8 cellular contexts compared by ENCODE assay signal in the genomic region with DNA sequence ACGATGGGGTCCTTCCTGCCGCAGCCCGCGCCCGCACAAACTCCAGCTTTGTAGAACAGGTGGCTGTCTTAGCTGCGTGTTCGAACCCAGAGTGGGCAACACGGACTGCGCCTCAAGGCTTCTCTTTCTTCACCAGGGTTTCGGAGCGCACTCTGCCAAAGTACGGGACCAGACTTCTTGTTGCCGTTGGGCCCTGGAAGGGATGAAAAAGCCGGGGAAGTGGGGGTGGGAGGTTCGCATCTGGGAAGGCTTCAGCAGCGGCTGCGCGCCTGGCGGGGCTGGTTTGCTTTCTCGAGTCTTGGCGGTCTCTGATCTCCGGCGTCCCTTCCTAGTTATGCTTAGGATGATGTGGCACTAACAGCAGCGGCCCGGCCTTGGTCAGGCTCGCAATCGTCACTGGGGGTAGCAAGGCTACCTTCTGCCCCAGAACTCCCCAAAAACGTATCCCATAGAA. TPM values are rescaled to one million over a fixed set of nuclear protein-coding genes. Genes with fewer than 3 reads are reported as not detected.
DNase-seq lines count a peak whose midpoint lies in the region; ATAC-seq and TF ChIP-seq lines count a peak whose summit lies in the region.

No MANE protein-coding gene starts in this region.

- H3K79me1 ChIP-seq in mesenchymal stem cell (replicated peaks; ENCODE audit: low read length, poor library complexity, severe bottlenecking), result no peaks in the 10 kb centered on the region

- intact Hi-C loops in colonic mucosa (cut with DNase I), result loop anchor here (2.0 to 10.0 kb wide), 3 partner anchors 355 to 561 kb away; no protein-coding TSS in a partner anchor
- intact Hi-C loops in vagina (cut with DNase I), result loop anchor here (10.0 kb wide), 2 partner anchors 391 to 541 kb away; no protein-coding TSS in a partner anchor

- TF ChIP-seq POLR2A in vagina (IDR thresholded peaks at IDR 0.05), result no peak

- H3K4me3 ChIP-seq in colonic mucosa, result peak overlapping the region; percentile 80
- H3K4me3 ChIP-seq in mesenchymal stem cell (ENCODE audit: insufficient read depth in 1 of 2, low read depth in 1 of 2, low read length in 2 of 2), result peak overlapping the region in 1 of 2 experiments; percentile 81
- peak overlapping the region; percentile 55 to 71 for H3K4me3 ChIP-seq in vagina

- peak overlapping the region; percentile 1 for H4K8ac ChIP-seq in mesenchymal stem cell (ENCODE audit: low read length)

- H3K36me3 ChIP-seq in ES-I3 (ENCODE audit: insufficient read depth, low read length) (no peaks in the 10 kb centered on the region), colonic mucosa (no peaks in the 10 kb centered on the region), mesenchymal stem cell (ENCODE audit: control insufficient read depth in 1 of 2, insufficient read depth in 2 of 2, low read depth in 1 of 2, low read length in 2 of 2) (no peaks in the 10 kb centered on the region), vagina (no peaks in the 10 kb centered on the region)

- H3K14ac ChIP-seq in mesenchymal stem cell (ENCODE audit: low read length in 2 of 2), result no peak overlapping the region

- no peak for ATAC-seq in GM19324 (IDR thresholded peaks at IDR 0.05; ENCODE audit: low FRiP score, unreplicated experiment)

- no peak overlapping the region for H4K91ac ChIP-seq in mesenchymal stem cell (ENCODE audit: low read length)

- peaks cover 26 to 34% (median 29%) of the 10 kb centered on the region in 3 donors for H3K4me1 Mint-ChIP-seq in IgD-negative memory B cell

- DNase-seq in colonic mucosa (peak; percentile 50), mesenchymal stem cell (peak; percentile 47), vagina (ENCODE audit: extremely low spot score in 2 of 2) (no peak), NCI-H1092 treated with DMSO at 0.1 percent for 48 hours (lab: John Stamatoyannopoulos, UW) (no peak), NCI-H82 (lab: John Stamatoyannopoulos, UW) (no peak)

- no peak overlapping the region for H2BK120ac ChIP-seq in mesenchymal stem cell (ENCODE audit: low read depth, low read length)

- H2AFZ ChIP-seq in mesenchymal stem cell (ENCODE audit: low read depth, low read length), result peak overlapping the region; percentile 3

- H3K4me1 ChIP-seq in ES-I3 (ENCODE audit: insufficient read depth, low read length) (peaks cover 5% of the 10 kb centered on the region; the same call in 1 of the 2 replicates), colonic mucosa (no peaks in the 10 kb centered on the region), mesenchymal stem cell (ENCODE audit: control insufficient read depth, insufficient read depth, low read depth, low read length) (peaks cover 19% of the 10 kb centered on the region), vagina (peaks cover 5% of the 10 kb centered on the region)

- H3K23ac ChIP-seq in mesenchymal stem cell (ENCODE audit: low read length in 2 of 2), result peak overlapping the region in 1 of 2 experiments; percentile 2

- H3K4me2 ChIP-seq in mesenchymal stem cell (ENCODE audit: low read length, poor library complexity, severe bottlenecking), result peak overlapping the region; percentile 83

- 7% methylated on average over 19 of the region's 28 CpGs for whole genome bisulfite sequencing in mesenchymal stem cell

- peak overlapping the region in 1 of 2 experiments; percentile 17 for H2BK12ac ChIP-seq in mesenchymal stem cell (ENCODE audit: low read length in 2 of 2)

- H2BK15ac ChIP-seq in mesenchymal stem cell (ENCODE audit: low read depth, poor library complexity, severe bottlenecking), result no peak overlapping the region

- no peak overlapping the region for H2BK5ac ChIP-seq in mesenchymal stem cell (ENCODE audit: low read depth, low read length, poor library complexity, severe bottlenecking)

- peak overlapping the region in 1 of 2 experiments; percentile 24 for H3K4ac ChIP-seq in mesenchymal stem cell (ENCODE audit: low read depth in 1 of 2, low read length in 2 of 2)

- peaks cover 8% of the 10 kb centered on the region for H3K36me3 Mint-ChIP-seq in IgD-negative memory B cell

- no peak overlapping the region for H2AK5ac ChIP-seq in mesenchymal stem cell (ENCODE audit: low read length, severe bottlenecking)

- peak overlapping the region; percentile 95 to 99 (median 99) for H3K4me3 Mint-ChIP-seq in IgD-negative memory B cell

- H3K18ac ChIP-seq in mesenchymal stem cell (ENCODE audit: low read depth in 1 of 2, low read length in 2 of 2), result peak overlapping the region; percentile 0 to 29

- peak overlapping the region; percentile 75 for H3K9ac ChIP-seq in ES-I3 (ENCODE audit: low read depth, low read length)
- peak overlapping the region; percentile 84 to 86 for H3K9ac ChIP-seq in colonic mucosa (ENCODE audit: low read depth in 2 of 2, low read length in 2 of 2)
- H3K9ac ChIP-seq in mesenchymal stem cell (ENCODE audit: low read length), result peak overlapping the region; percentile 48

- H3K27ac Mint-ChIP-seq in IgD-negative memory B cell, result peak overlapping the region; percentile 93 to 99 (median 96)

- TF ChIP-seq CTCF in colonic mucosa (IDR thresholded peaks at IDR 0.05) (no peak), vagina (IDR thresholded peaks at IDR 0.05) (no peak)

- H3K27me3 Mint-ChIP-seq in IgD-negative memory B cell, result peaks cover 4% of the 10 kb centered on the region

- H3K9me3 ChIP-seq in ES-I3 (ENCODE audit: control insufficient read depth, insufficient read depth, low read length), result no peaks in the 10 kb centered on the region
- no peaks in the 10 kb centered on the region for H3K9me3 ChIP-seq in colonic mucosa
- H3K9me3 ChIP-seq in mesenchymal stem cell (ENCODE audit: control insufficient read depth, low read length), result no peaks in the 10 kb centered on the region
- no peaks in the 10 kb centered on the region for H3K9me3 ChIP-seq in vagina

- H3K27me3 ChIP-seq in colonic mucosa, result no peaks in the 10 kb centered on the region
- H3K27me3 ChIP-seq in mesenchymal stem cell (ENCODE audit: control insufficient read depth in 1 of 2, insufficient read depth in 1 of 2, low read length in 2 of 2), result peaks cover 55 to 58% of the 10 kb centered on the region in 2 experiments
- H3K27me3 ChIP-seq in vagina, result no peaks in the 10 kb centered on the region

- H3K27ac ChIP-seq in colonic mucosa, result peak overlapping the region; percentile 97
- no peak overlapping the region for H3K27ac ChIP-seq in mesenchymal stem cell (ENCODE audit: low read length, poor library complexity, severe bottlenecking)
- H3K27ac ChIP-seq in vagina, result peak overlapping the region; percentile 76

- no peaks in the 10 kb centered on the region for H3K9me3 Mint-ChIP-seq in IgD-negative memory B cell

RNA-seq across cellular contexts. Expression of a gene that starts 0.7 kb away (rescaled TPM):
- polyA plus RNA-seq in IgD-negative memory B cell, result 37.0 TPM
- total RNA-seq in colonic mucosa (100 to 1,000 TPM; 165 to 280 TPM), vagina (26.3 TPM)
- polyA plus RNA-seq in mesenchymal stem cell (2013, experiment 1 of 2), result 69.4 TPM
- polyA plus RNA-seq in mesenchymal stem cell (2013, experiment 2 of 2), result 70.1 TPM

Comparison
In these comparisons a context has a peak if more than half of its experiments do, and no peak if none do; other contexts are left out.
1. DNase-seq: peak in colonic mucosa (single experiment) and mesenchymal stem cell (single experiment); none in vagina (0 of 2), NCI-H1092 treated with DMSO at 0.1 percent for 48 hours (single experiment) and NCI-H82 (single experiment).
2. Peak in every context shown above with its lines, with median percentiles within 50 percentile points of each other: H3K9ac ChIP-seq.